ENCODE assay signal across 1 cellular context in the genomic region with DNA sequence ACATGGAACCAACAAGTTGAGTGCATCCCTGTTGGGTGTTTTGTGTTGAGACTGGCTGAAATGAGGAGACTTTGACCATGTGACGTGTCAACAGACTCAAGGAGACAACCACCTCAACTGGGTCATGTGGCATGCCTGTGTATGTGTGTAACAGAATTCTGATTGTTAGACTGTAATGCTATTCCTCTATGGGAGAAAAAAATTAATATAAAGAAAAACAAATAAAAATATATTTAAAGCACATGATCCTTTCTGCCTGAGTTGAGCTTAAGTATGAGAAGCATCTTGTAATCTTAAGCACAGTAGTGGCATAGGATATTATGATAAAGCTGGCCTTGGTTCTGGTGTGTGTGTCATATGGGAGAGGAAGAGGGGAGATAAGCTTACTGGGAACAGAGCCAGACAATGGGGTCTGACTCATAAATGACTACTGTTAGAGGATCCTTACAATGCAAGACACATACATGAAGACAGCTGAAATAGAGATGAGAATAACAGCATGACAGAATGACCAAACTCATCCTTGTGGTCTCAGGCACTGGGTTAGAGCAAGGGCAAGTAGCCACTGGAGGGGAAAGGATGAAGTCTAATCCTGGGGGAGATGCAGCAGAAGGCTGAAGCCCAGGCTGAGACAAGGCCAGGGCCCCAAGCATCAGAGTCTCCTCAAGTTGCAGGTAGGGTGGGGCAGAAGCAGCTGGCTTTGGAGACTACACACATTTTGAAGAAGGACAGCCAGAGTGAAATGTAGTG.
TF ChIP-seq lines count a peak whose summit lies in the region.

No MANE protein-coding gene starts in this region.

TF ChIP-seq in HEK293, 187 proteins besides CTCF, POLR2A, EP300 and RAD21 (continued from another document and continues in another):
- no peak for TF ChIP-seq REST (tag by site-specific recombination; IDR thresholded peaks at IDR 0.05)
- TF ChIP-seq SP7 (tag by site-specific recombination; IDR thresholded peaks at IDR 0.05), result peak; percentile 82
- TF ChIP-seq ZBTB49 (tag by site-specific recombination; IDR thresholded peaks at IDR 0.05; ENCODE audit: low read depth), result no peak
- no peak for TF ChIP-seq ZNF404 (tag by site-specific recombination; IDR thresholded peaks at IDR 0.05)
- TF ChIP-seq, protein P1, sequence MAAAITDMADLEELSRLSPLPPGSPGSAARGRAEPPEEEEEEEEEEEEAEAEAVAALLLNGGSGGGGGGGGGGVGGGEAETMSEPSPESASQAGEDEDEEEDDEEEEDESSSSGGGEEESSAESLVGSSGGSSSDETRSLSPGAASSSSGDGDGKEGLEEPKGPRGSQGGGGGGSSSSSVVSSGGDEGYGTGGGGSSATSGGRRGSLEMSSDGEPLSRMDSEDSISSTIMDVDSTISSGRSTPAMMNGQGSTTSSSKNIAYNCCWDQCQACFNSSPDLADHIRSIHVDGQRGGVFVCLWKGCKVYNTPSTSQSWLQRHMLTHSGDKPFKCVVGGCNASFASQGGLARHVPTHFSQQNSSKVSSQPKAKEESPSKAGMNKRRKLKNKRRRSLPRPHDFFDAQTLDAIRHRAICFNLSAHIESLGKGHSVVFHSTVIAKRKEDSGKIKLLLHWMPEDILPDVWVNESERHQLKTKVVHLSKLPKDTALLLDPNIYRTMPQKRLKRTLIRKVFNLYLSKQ (tag by site-specific recombination; IDR thresholded peaks at IDR 0.05; ENCODE audit: borderline replicate concordance), result no peak
- TF ChIP-seq KLF16 (tag by site-specific recombination; IDR thresholded peaks at IDR 0.05), result no peak
- TF ChIP-seq, protein P2, sequence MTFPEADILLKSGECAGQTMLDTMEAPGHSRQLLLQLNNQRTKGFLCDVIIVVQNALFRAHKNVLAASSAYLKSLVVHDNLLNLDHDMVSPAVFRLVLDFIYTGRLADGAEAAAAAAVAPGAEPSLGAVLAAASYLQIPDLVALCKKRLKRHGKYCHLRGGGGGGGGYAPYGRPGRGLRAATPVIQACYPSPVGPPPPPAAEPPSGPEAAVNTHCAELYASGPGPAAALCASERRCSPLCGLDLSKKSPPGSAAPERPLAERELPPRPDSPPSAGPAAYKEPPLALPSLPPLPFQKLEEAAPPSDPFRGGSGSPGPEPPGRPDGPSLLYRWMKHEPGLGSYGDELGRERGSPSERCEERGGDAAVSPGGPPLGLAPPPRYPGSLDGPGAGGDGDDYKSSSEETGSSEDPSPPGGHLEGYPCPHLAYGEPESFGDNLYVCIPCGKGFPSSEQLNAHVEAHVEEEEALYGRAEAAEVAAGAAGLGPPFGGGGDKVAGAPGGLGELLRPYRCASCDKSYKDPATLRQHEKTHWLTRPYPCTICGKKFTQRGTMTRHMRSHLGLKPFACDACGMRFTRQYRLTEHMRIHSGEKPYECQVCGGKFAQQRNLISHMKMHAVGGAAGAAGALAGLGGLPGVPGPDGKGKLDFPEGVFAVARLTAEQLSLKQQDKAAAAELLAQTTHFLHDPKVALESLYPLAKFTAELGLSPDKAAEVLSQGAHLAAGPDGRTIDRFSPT (tag by site-specific recombination; IDR thresholded peaks at IDR 0.05), result peak; percentile 28; the same call in 1 of the 2 replicates
- no peak for TF ChIP-seq ZNF626 (tag by site-specific recombination; IDR thresholded peaks at IDR 0.05)
- TF ChIP-seq ZNF610 (tag by site-specific recombination; IDR thresholded peaks at IDR 0.05; ENCODE audit: borderline replicate concordance), result no peak
- TF ChIP-seq OSR2 (tag by site-specific recombination; IDR thresholded peaks at IDR 0.05), result peak; percentile 94
- no peak for TF ChIP-seq ZNF248 (tag by site-specific recombination; IDR thresholded peaks at IDR 0.05)
- peak; percentile 97 for TF ChIP-seq ZNF366 (tag by site-specific recombination; conservative IDR thresholded peaks at IDR 0.05)
- no peak for TF ChIP-seq ZNF174 (tag by site-specific recombination; IDR thresholded peaks at IDR 0.05)
- no peak for TF ChIP-seq SETDB1 (IDR thresholded peaks at IDR 0.05; ENCODE audit: insufficient read length, low read length)
- no peak for TF ChIP-seq ZNF133 (tag by site-specific recombination; IDR thresholded peaks at IDR 0.05)
- peak; percentile 59; the same call in 1 of the 2 replicates for TF ChIP-seq WT1 (tag by site-specific recombination; IDR thresholded peaks at IDR 0.05)
- no peak for TF ChIP-seq HOXD13 (CRISPR knock-in tag; IDR thresholded peaks at IDR 0.05; ENCODE audit: borderline replicate concordance)
- TF ChIP-seq, protein P3, sequence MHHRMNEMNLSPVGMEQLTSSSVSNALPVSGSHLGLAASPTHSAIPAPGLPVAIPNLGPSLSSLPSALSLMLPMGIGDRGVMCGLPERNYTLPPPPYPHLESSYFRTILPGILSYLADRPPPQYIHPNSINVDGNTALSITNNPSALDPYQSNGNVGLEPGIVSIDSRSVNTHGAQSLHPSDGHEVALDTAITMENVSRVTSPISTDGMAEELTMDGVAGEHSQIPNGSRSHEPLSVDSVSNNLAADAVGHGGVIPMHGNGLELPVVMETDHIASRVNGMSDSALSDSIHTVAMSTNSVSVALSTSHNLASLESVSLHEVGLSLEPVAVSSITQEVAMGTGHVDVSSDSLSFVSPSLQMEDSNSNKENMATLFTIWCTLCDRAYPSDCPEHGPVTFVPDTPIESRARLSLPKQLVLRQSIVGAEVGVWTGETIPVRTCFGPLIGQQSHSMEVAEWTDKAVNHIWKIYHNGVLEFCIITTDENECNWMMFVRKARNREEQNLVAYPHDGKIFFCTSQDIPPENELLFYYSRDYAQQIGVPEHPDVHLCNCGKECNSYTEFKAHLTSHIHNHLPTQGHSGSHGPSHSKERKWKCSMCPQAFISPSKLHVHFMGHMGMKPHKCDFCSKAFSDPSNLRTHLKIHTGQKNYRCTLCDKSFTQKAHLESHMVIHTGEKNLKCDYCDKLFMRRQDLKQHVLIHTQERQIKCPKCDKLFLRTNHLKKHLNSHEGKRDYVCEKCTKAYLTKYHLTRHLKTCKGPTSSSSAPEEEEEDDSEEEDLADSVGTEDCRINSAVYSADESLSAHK (tag by site-specific recombination; IDR thresholded peaks at IDR 0.05), result no peak
- TF ChIP-seq, protein P4, sequence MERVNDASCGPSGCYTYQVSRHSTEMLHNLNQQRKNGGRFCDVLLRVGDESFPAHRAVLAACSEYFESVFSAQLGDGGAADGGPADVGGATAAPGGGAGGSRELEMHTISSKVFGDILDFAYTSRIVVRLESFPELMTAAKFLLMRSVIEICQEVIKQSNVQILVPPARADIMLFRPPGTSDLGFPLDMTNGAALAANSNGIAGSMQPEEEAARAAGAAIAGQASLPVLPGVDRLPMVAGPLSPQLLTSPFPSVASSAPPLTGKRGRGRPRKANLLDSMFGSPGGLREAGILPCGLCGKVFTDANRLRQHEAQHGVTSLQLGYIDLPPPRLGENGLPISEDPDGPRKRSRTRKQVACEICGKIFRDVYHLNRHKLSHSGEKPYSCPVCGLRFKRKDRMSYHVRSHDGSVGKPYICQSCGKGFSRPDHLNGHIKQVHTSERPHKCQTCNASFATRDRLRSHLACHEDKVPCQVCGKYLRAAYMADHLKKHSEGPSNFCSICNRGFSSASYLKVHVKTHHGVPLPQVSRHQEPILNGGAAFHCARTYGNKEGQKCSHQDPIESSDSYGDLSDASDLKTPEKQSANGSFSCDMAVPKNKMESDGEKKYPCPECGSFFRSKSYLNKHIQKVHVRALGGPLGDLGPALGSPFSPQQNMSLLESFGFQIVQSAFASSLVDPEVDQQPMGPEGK (tag by site-specific recombination; IDR thresholded peaks at IDR 0.05), result no peak
- TF ChIP-seq INSM2 (tag by site-specific recombination; IDR thresholded peaks at IDR 0.05), result no peak
- no peak for TF ChIP-seq ZSCAN30 (tag by site-specific recombination; IDR thresholded peaks at IDR 0.05)
- TF ChIP-seq, protein P5, sequence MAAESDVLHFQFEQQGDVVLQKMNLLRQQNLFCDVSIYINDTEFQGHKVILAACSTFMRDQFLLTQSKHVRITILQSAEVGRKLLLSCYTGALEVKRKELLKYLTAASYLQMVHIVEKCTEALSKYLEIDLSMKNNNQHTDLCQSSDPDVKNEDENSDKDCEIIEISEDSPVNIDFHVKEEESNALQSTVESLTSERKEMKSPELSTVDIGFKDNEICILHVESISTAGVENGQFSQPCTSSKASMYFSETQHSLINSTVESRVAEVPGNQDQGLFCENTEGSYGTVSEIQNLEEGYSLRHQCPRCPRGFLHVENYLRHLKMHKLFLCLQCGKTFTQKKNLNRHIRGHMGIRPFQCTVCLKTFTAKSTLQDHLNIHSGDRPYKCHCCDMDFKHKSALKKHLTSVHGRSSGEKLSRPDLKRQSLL (tag by site-specific recombination; IDR thresholded peaks at IDR 0.05), result no peak
- no peak for TF ChIP-seq ZNF571 (tag by site-specific recombination; IDR thresholded peaks at IDR 0.05)
- TF ChIP-seq ZNF639 (tag by site-specific recombination; IDR thresholded peaks at IDR 0.05), result peak; percentile 67; the same call in 1 of the 2 replicates
- TF ChIP-seq, protein P6, sequence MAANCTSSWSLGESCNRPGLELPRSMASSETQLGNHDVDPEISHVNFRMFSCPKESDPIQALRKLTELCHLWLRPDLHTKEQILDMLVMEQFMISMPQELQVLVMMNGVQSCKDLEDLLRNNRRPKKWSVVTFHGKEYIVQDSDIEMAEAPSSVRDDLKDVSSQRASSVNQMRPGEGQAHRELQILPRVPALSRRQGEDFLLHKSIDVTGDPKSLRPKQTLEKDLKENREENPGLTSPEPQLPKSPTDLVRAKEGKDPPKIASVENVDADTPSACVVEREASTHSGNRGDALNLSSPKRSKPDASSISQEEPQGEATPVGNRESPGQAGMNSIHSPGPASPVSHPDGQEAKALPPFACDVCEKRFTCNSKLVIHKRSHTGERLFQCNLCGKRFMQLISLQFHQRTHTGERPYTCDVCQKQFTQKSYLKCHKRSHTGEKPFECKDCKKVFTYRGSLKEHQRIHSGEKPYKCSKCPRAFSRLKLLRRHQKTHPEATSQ (tag by site-specific recombination; IDR thresholded peaks at IDR 0.05), result no peak
- no peak for TF ChIP-seq ZNF426 (tag by site-specific recombination; IDR thresholded peaks at IDR 0.05)
- TF ChIP-seq OVOL3 (tag by site-specific recombination; IDR thresholded peaks at IDR 0.05), result no peak
- TF ChIP-seq ZNF350 (tag by site-specific recombination; IDR thresholded peaks at IDR 0.05), result no peak
- TF ChIP-seq ZNF629 (tag by site-specific recombination; IDR thresholded peaks at IDR 0.05), result peak; percentile 85
- TF ChIP-seq ZNF24 (tag by site-specific recombination; IDR thresholded peaks at IDR 0.05), result peak; percentile 77; the same call in 1 of the 2 replicates
- TF ChIP-seq ZNF423 (tag by site-specific recombination; IDR thresholded peaks at IDR 0.05), result no peak
